7 cellular contexts compared by ENCODE assay signal in the genomic region with DNA sequence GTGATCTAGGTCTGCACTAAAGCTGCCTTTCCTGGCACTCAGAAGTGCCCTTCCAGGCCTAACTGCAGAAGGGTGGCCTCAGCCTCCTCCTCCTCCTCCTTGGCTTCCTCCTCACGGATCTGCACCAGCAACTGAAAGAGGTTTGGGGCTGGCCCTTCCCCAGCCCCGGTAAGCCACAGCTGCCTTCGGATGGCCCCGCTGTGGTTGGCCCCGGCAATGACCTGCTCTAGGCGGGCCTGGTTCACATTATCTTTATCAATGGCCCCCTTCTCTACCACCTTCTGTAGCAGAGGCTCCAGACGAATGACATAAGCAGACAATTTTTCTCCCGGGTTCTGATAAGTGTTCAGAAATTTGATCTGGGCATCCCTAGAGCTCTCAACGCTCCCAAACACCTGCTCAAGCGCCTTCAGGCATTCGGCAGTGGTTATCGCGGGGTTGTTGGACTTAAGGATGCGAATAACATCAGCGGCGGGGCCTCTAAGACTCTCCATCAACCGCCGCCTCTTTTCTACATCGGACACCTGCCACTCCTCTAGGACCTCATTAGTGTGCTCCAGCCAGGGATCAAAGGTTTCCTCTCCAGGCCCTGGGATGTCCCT. TPM values are rescaled to one million over a fixed set of nuclear protein-coding genes. Genes with fewer than 3 reads are reported as not detected.
DNase-seq lines count a peak whose midpoint lies in the region; ATAC-seq and TF ChIP-seq lines count a peak whose summit lies in the region.

No MANE protein-coding gene starts in this region.

- peaks cover 21 to 31% of the 10 kb centered on the region in 2 donors for H3K4me1 Mint-ChIP-seq in effector memory CD8-positive, alpha-beta T cell (ENCODE audit: low read depth in 2 of 2)
- peaks cover 24 to 34% (median 30%) of the 10 kb centered on the region in 4 donors for H3K4me1 Mint-ChIP-seq in naive thymus-derived CD8-positive, alpha-beta T cell

- H3K9me3 ChIP-seq in vagina: no peaks in the 10 kb centered on the region

- peaks cover 41% of the 10 kb centered on the region for H3K4me1 ChIP-seq in vagina

- H3K4me3 ChIP-seq in GM12865 (ENCODE audit: low read depth, low read length) (peak overlapping the region; percentile 62), vagina (peak overlapping the region; percentile 71 to 72)

- peak overlapping the region; percentile 85 for H3K27ac ChIP-seq in vagina

- no peaks in the 10 kb centered on the region for H3K27me3 ChIP-seq in vagina

- H3K4me3 Mint-ChIP-seq in effector memory CD8-positive, alpha-beta T cell: peak overlapping the region; percentile 90 to 95
- H3K4me3 Mint-ChIP-seq in naive thymus-derived CD8-positive, alpha-beta T cell: peak overlapping the region; percentile 88 to 98 (median 94)

- TF ChIP-seq POLR2A in vagina (IDR thresholded peaks at IDR 0.05): no peak

- no peaks in the 10 kb centered on the region for H3K27me3 Mint-ChIP-seq in effector memory CD8-positive, alpha-beta T cell
- no peaks in the 10 kb centered on the region for H3K27me3 Mint-ChIP-seq in naive thymus-derived CD8-positive, alpha-beta T cell

- peaks cover 0 to 7% of the 10 kb centered on the region in 2 donors for H3K36me3 ChIP-seq in vagina

- no peak for TF ChIP-seq CTCF in GM12865 (IDR thresholded peaks at IDR 0.05; ENCODE audit: insufficient read depth, low read depth, low read length, missing control alignments)
- no peak for TF ChIP-seq CTCF in vagina (IDR thresholded peaks at IDR 0.05)

- no peaks in the 10 kb centered on the region for H3K9me3 Mint-ChIP-seq in effector memory CD8-positive, alpha-beta T cell
- H3K9me3 Mint-ChIP-seq in naive thymus-derived CD8-positive, alpha-beta T cell: no peaks in the 10 kb centered on the region

- peaks cover 39% of the 10 kb centered on the region for H3K36me3 Mint-ChIP-seq in effector memory CD8-positive, alpha-beta T cell (ENCODE audit: insufficient read depth)
- peaks cover 0 to 23% (median 0%) of the 10 kb centered on the region in 3 donors for H3K36me3 Mint-ChIP-seq in naive thymus-derived CD8-positive, alpha-beta T cell

- H3K27ac Mint-ChIP-seq in effector memory CD8-positive, alpha-beta T cell: peak overlapping the region; percentile 93 to 95
- H3K27ac Mint-ChIP-seq in naive thymus-derived CD8-positive, alpha-beta T cell: peak overlapping the region; percentile 93 to 99 (median 96)

- DNase-seq in GM12865 (ENCODE audit: low read depth): peak; percentile 67
- peak; percentile 59 for DNase-seq in LHCN-M2 (ENCODE audit: low read depth)
- DNase-seq in T1000 (lab: John Stamatoyannopoulos, UW): peak; percentile 30
- peak in 1 of 3 experiments; percentile 19 for DNase-seq in effector memory CD8-positive, alpha-beta T cell
- peak in 4 of 10 donors; percentile 16 to 31 (median 28) for DNase-seq in naive thymus-derived CD8-positive, alpha-beta T cell
- no peak for DNase-seq in vagina (ENCODE audit: extremely low spot score in 2 of 2)
- no peak for DNase-seq in occipital lobe (lab: John Stamatoyannopoulos, UW)

- intact Hi-C loops in vagina (cut with DNase I): loop anchor here (10.0 kb wide), 1 partner anchor 68 kb away; a partner anchor contains a TSS

- POLR2A ChIA-PET in naive thymus-derived CD8-positive, alpha-beta T cell (lab: Charles Lee): interaction anchor here (0.6 to 4.7 kb wide), 14 partner anchors 10 to 222 kb away, joined by 3 to 35 read pairs (median 4); a partner anchor contains a TSS

- ATAC-seq in effector memory CD8-positive, alpha-beta T cell (replicated peaks): peak; percentile 7
- ATAC-seq in naive thymus-derived CD8-positive, alpha-beta T cell: peak; percentile 4 to 5

RNA-seq across cellular contexts. Expression of a gene that starts 1.5 kb away (rescaled TPM):
- 19.2 and 22.0 TPM in 2 replicates for total RNA-seq in LHCN-M2 (2014; rRNA removed)
- 64.2 TPM for polyA plus RNA-seq in LHCN-M2 (2012)
- total RNA-seq in naive thymus-derived CD8-positive, alpha-beta T cell: 10 to 100 TPM; 40.0 to 43.4 TPM
- polyA plus RNA-seq in naive thymus-derived CD8-positive, alpha-beta T cell: 10 to 100 TPM; 31.6 to 37.2 (median 37.2) TPM
- total RNA-seq in vagina: 35.4 TPM
- total RNA-seq in occipital lobe: 76.1 TPM

Comparison
In these comparisons a context has a peak if more than half of its experiments do, and no peak if none do; other contexts are left out.
1. DNase-seq: peak in GM12865 (single experiment), LHCN-M2 (single experiment) and T1000 (single experiment); none in vagina (0 of 2) and occipital lobe (single experiment).